23 cellular contexts compared by ENCODE assay signal in the genomic region with DNA sequence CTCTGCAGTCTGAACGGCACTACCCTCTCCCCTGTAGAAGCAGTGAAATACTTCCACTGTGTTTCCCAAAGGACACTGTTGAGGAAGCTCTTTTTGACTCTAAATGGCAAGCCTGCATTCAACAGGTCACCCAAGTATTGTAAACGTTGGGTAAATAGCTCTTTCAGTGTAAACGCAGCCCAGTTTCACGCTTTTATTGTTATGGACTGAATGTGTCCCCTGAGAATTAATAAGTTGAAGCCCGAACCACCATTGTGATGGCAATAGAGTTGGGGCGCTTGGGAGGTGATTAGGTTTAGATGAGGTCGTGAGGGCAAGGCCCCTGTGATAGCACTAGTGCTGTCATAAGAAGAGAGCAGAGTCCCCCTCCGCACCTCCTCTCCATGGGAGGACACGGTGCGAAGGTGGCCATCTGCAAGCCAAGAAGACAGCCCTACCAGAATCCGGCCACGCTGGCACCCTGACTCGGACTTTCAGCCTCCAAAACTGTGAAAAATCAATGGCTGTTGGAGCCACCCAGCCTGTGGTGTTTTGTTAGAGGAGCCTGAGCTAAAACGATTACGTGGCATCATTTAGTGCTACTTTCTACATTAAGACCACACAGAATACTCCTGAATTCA. TPM values are rescaled to one million over a fixed set of nuclear protein-coding genes. Genes with fewer than 3 reads are reported as not detected.
A peak's percentile ranks its signal among the peaks of the same experiment; 100 is the strongest.
DNase-seq lines count a peak whose midpoint lies in the region; ATAC-seq, FAIRE-seq and TF ChIP-seq lines count a peak whose summit lies in the region.
"Had no signal": no experiment of that assay in that cellular context is flagged by ENCODE, and none has a peak within 500 bp of the region (broad histone marks: within the 10 kb centered on the region; RNA-seq: fewer than 3 reads in every experiment).

No MANE protein-coding gene starts in this region.

- FAIRE-seq in HepG2 (lab: Jason Lieb, UNC) = no peak
- FAIRE-seq: D721Med, GM12891, GM18507, H54 had no signal

- H4K20me1 ChIP-seq in HepG2 (ENCODE audit: insufficient read depth, low read length) = no peaks in the 10 kb centered on the region

- peaks cover 0 to 3% (median 0%) of the 10 kb centered on the region in 4 donors for H3K27me3 ChIP-seq in esophagus muscularis mucosa
- H3K27me3 ChIP-seq in HepG2 (ENCODE audit: control insufficient read depth in 1 of 2, insufficient read depth in 2 of 2, low read length in 2 of 2) = no peaks in the 10 kb centered on the region; a peak in 1 of 5 replicates

- H3K4me3 ChIP-seq in HEK293 (ENCODE audit: low read depth, low read length) = no peak overlapping the region
- no peak overlapping the region for H3K4me3 ChIP-seq in esophagus muscularis mucosa
- peak overlapping the region; percentile 48 to 84 (median 67) for H3K4me3 ChIP-seq in HepG2 (replicated peaks in 1 of 3; ENCODE audit: insufficient read depth in 1 of 3, low read depth in 2 of 3, low read length in 3 of 3)
- H3K4me3 ChIP-seq: HAP-1 had no signal

- no peaks in the 10 kb centered on the region for H3K4me1 ChIP-seq in HEK293 (ENCODE audit: control insufficient read depth, insufficient read depth, low read length)
- H3K4me1 ChIP-seq in esophagus muscularis mucosa = no peaks in the 10 kb centered on the region
- H3K4me1 ChIP-seq in HepG2 (ENCODE audit: insufficient read depth, low read length) = peaks cover 96% of the 10 kb centered on the region
- H3K4me1 ChIP-seq: HAP-1 had no signal

- peaks cover 27% of the 10 kb centered on the region for H3K79me2 ChIP-seq in HepG2 (ENCODE audit: insufficient read depth, low read length)

- POLR2A ChIA-PET in HEK293 (lab: Yijun Ruan, JAX) (no interaction called here), HepG2 (lab: Yijun Ruan, JAX) (interaction anchor here (0.7 to 4.9 kb wide), 32 partner anchors 9 to 294 kb away, joined by 3 to 122 read pairs (median 6); a partner anchor contains a TSS)

- H3K9me3 ChIP-seq in HEK293 (ENCODE audit: control insufficient read depth, insufficient read depth, low read depth, low read length) = no peaks in the 10 kb centered on the region
- no peaks in the 10 kb centered on the region for H3K9me3 ChIP-seq in esophagus muscularis mucosa
- no peaks in the 10 kb centered on the region for H3K9me3 ChIP-seq in HepG2 (ENCODE audit: low read length)
- H3K9me3 ChIP-seq: HAP-1 had no signal

- TF ChIP-seq RAD21 in HepG2 (CRISPR knock-in tag; IDR thresholded peaks at IDR 0.05) = no peak

- H3K36me3 ChIP-seq in HEK293 (ENCODE audit: control insufficient read depth in 2 of 2, insufficient read depth in 1 of 2, low read length in 2 of 2) = no peaks in the 10 kb centered on the region
- H3K36me3 ChIP-seq in esophagus muscularis mucosa = no peaks in the 10 kb centered on the region
- H3K36me3 ChIP-seq in HepG2 (replicated peaks in 1 of 2; ENCODE audit: control insufficient read depth in 1 of 2, insufficient read depth in 2 of 2, low read length in 2 of 2) = peaks cover 6 to 7% of the 10 kb centered on the region in 2 experiments; a peak in 4 of 5 replicates
- H3K36me3 ChIP-seq: HAP-1 had no signal

- no TSS peak for BruUV-seq in HepG2 (replicated peaks; lab: Mats Ljungman, UMichigan)

- CTCF ChIA-PET in HEK293 (lab: Yijun Ruan, JAX) = no interaction called here
- CTCF ChIA-PET in HepG2 (lab: Yijun Ruan, JAX; ENCODE audit: low intra/inter-chr PET ratio, low total read pairs) = no interaction called here

- TF ChIP-seq CTCF in HEK293 (tag by site-specific recombination; IDR thresholded peaks at IDR 0.05) (no peak), esophagus muscularis mucosa (IDR thresholded peaks at IDR 0.05) (no peak), HepG2 (CRISPR knock-in tag; IDR thresholded peaks at IDR 0.05) (no peak)

- no peak for TF ChIP-seq POLR2A in esophagus muscularis mucosa (IDR thresholded peaks at IDR 0.05; ENCODE audit: low read depth)
- peak in 1 of 2 experiments; percentile 50; a peak in 2 of 4 replicates for TF ChIP-seq POLR2A in HepG2 (IDR thresholded peaks at IDR 0.05; ENCODE audit: insufficient read depth in 1 of 2, low read depth in 2 of 2, low read length in 2 of 2)

- TF ChIP-seq EP300 in esophagus muscularis mucosa (IDR thresholded peaks at IDR 0.05) (no peak), HepG2 (IDR thresholded peaks at IDR 0.05; ENCODE audit: low read depth in 2 of 2, low read length in 2 of 2) (no peak), HepG2 (CRISPR knock-in tag; IDR thresholded peaks at IDR 0.05; ENCODE audit: borderline replicate concordance) (no peak)

- H3K27ac ChIP-seq in HEK293 (ENCODE audit: extremely low read depth, low read depth, low read length) (no peak overlapping the region), esophagus muscularis mucosa (replicated peaks in 1 of 4) (no peak overlapping the region), HepG2 (ENCODE audit: extremely low read length, insufficient read depth, low read length) (peak overlapping the region; percentile 97)

- H3K4me2 ChIP-seq in HepG2 (ENCODE audit: low read depth, low read length) = peak overlapping the region; percentile 98

- intact Hi-C loops in esophagus muscularis mucosa (cut with DNase I) = no loop called here
- intact Hi-C loops in HepG2 (cut with micrococcal nuclease; ENCODE audit: unreplicated experiment) = loop anchor here (5.0 kb wide), 1 partner anchor 155 kb away; no protein-coding TSS in a partner anchor

- no peak overlapping the region for H2AFZ ChIP-seq in HepG2 (ENCODE audit: low read length)

- ATAC-seq in HepG2 (peak; percentile 24), GM18868 (IDR thresholded peaks at IDR 0.05; ENCODE audit: unreplicated experiment) (no peak)
- ATAC-seq: CD8-positive, alpha-beta T cell had no signal

- 90% methylated on average over 12 of the region's 15 CpGs for WGBS in esophagus muscularis mucosa
- 1% methylated on average over 8 of the region's 15 CpGs for WGBS in HepG2 (ENCODE audit: low lambda C conversion rate)

- in situ Hi-C loops in HepG2 (cut with HindIII; ENCODE audit: extremely low pct_ligation_motif_present, low pct_unique_long_range_greater_than_20kb) = no loop called here

- DNase-seq in esophagus muscularis mucosa (ENCODE audit: extremely low spot score) (peak; percentile 82), HepG2 (ENCODE audit: low spot score) (peak; percentile 35), germinal center (ENCODE audit: low spot score) (no peak)
- no peak for DNase-seq in activated T-cell treated with anti-CD3 and anti-CD28 coated beads, Interleukin-2, amount 50 U/mL, for 48 hours
- DNase-seq: C1 segment of cervical spinal cord; CD4-positive, CD25-positive, alpha-beta regulatory T cell; CD8-positive, alpha-beta T cell; DMS 273 treated with DMSO at 0.1 percent for 48 hours; DMS79; GF-D8; GOT3 had no signal

- H3K9ac ChIP-seq in HepG2 (ENCODE audit: insufficient read depth, low read depth, low read length) = peak overlapping the region; percentile 90

RNA-seq across cellular contexts. Expression of a gene that starts 1.1 kb away (rescaled TPM):
- total RNA-seq in esophagus muscularis mucosa = not detected
- total RNA-seq in HepG2 (2016; rRNA removed; fragmentation: Illumina TruSeq; extraction: Trizol) = 12.1 and 20.1 TPM in 2 replicates
- total RNA-seq in HepG2 (2016; cell fraction: cytosol; rRNA removed; fragmentation: Illumina TruSeq; extraction: Trizol; ENCODE audit: low read depth) = 2.9 and 3.2 TPM in 2 replicates
- total RNA-seq in HepG2 (2016; cell fraction: insoluble cytoplasmic fraction; rRNA removed; fragmentation: Illumina TruSeq; extraction: Trizol) = 12.4 and 19.4 TPM in 2 replicates
- 7.0 and 7.6 TPM in 2 replicates for total RNA-seq in HepG2 (2016; cell fraction: membrane; rRNA removed; fragmentation: Illumina TruSeq; extraction: Trizol)
- 15.9 and 21.0 TPM in 2 replicates for total RNA-seq in HepG2 (2016; cell fraction: nucleus; rRNA removed; fragmentation: Illumina TruSeq; extraction: Trizol)
- 17.3 and 20.2 TPM in 2 replicates for polyA plus RNA-seq in HepG2 (2011; rRNA removed)
- polyA plus RNA-seq in HepG2 (2011; cell fraction: cytosol; rRNA removed) = 11.5 and 15.3 TPM in 2 replicates
- 5.4 and 6.4 TPM in 2 replicates for polyA plus RNA-seq in HepG2 (2011; cell fraction: nucleus; rRNA removed)
- 14.6 and 20.7 TPM in 2 replicates for polyA plus RNA-seq in HepG2 (2012)
- 1.4 and 1.5 TPM in 2 replicates for polyA plus RNA-seq in HepG2 (2016; cell fraction: cytosol; fragmentation: Illumina TruSeq; extraction: Trizol; ENCODE audit: low read depth)
- 9.7 and 11.2 TPM in 2 replicates for polyA plus RNA-seq in HepG2 (2016; cell fraction: insoluble cytoplasmic fraction; fragmentation: Illumina TruSeq; extraction: Trizol; ENCODE audit: low read depth)
- polyA plus RNA-seq in HepG2 (2016; cell fraction: membrane; fragmentation: Illumina TruSeq; extraction: Trizol; ENCODE audit: low read depth) = 3.7 and 4.1 TPM in 2 replicates
- 22.0 and 24.2 TPM in 2 replicates for polyA plus RNA-seq in HepG2 (2016; cell fraction: nucleus; fragmentation: Illumina TruSeq; extraction: Trizol; ENCODE audit: insufficient read depth, low read depth)
- 26.7 TPM in 1 of 2 replicates, not detected in the other for polyA minus RNA-seq in HepG2 (2011; rRNA and poly(A)+ RNA removed; ENCODE audit: low replicate concordance)
- polyA minus RNA-seq in HepG2 (2011; cell fraction: cytosol; rRNA and poly(A)+ RNA removed) = 15.7 and 16.5 TPM in 2 replicates
- polyA minus RNA-seq in HepG2 (2011; cell fraction: nucleus; rRNA and poly(A)+ RNA removed) = 13.5 and 16.3 TPM in 2 replicates
- total RNA-seq: A172; A673; CD4-positive, CD25-positive, alpha-beta regulatory T cell; CD8-positive, alpha-beta T cell; Daoy; G401 had no signal
- polyA plus RNA-seq: BJ; CD4-positive, CD25-positive, alpha-beta regulatory T cell had no signal

RNA-seq across cellular contexts. Expression of a gene that starts 31.1 kb away (rescaled TPM):
- total RNA-seq in esophagus muscularis mucosa (not detected), HepG2 (2016; rRNA removed; fragmentation: Illumina TruSeq; extraction: Trizol) (144 and 260 TPM in 2 replicates)
- total RNA-seq in HepG2 (2016; cell fraction: cytosol; rRNA removed; fragmentation: Illumina TruSeq; extraction: Trizol; ENCODE audit: low read depth) = 46.5 and 59.8 TPM in 2 replicates
- 147 and 255 TPM in 2 replicates for total RNA-seq in HepG2 (2016; cell fraction: insoluble cytoplasmic fraction; rRNA removed; fragmentation: Illumina TruSeq; extraction: Trizol)
- total RNA-seq in HepG2 (2016; cell fraction: membrane; rRNA removed; fragmentation: Illumina TruSeq; extraction: Trizol) = 72.4 and 91.0 TPM in 2 replicates
- total RNA-seq in HepG2 (2016; cell fraction: nucleus; rRNA removed; fragmentation: Illumina TruSeq; extraction: Trizol) = 209 and 232 TPM in 2 replicates
- polyA plus RNA-seq in HepG2 (2011; rRNA removed) = 333 and 391 TPM in 2 replicates
- polyA plus RNA-seq in HepG2 (2011; cell fraction: cytosol; rRNA removed) = 334 and 367 TPM in 2 replicates
- 148 and 149 TPM in 2 replicates for polyA plus RNA-seq in HepG2 (2011; cell fraction: nucleus; rRNA removed)
- polyA plus RNA-seq in HepG2 (2012) = 165 and 183 TPM in 2 replicates
- polyA plus RNA-seq in HepG2 (2016; cell fraction: cytosol; fragmentation: Illumina TruSeq; extraction: Trizol; ENCODE audit: low read depth) = 50.8 and 68.1 TPM in 2 replicates
- polyA plus RNA-seq in HepG2 (2016; cell fraction: insoluble cytoplasmic fraction; fragmentation: Illumina TruSeq; extraction: Trizol; ENCODE audit: low read depth) = 148 and 161 TPM in 2 replicates
- polyA plus RNA-seq in HepG2 (2016; cell fraction: membrane; fragmentation: Illumina TruSeq; extraction: Trizol; ENCODE audit: low read depth) = 59.5 and 79.3 TPM in 2 replicates
- polyA plus RNA-seq in HepG2 (2016; cell fraction: nucleus; fragmentation: Illumina TruSeq; extraction: Trizol; ENCODE audit: insufficient read depth, low read depth) = 298 and 309 TPM in 2 replicates
- polyA minus RNA-seq in HepG2 (2011; rRNA and poly(A)+ RNA removed; ENCODE audit: low replicate concordance) = 295 TPM in 1 of 2 replicates, not detected in the other
- polyA minus RNA-seq in HepG2 (2011; cell fraction: cytosol; rRNA and poly(A)+ RNA removed) = 62.1 and 78.1 TPM in 2 replicates
- polyA minus RNA-seq in HepG2 (2011; cell fraction: nucleus; rRNA and poly(A)+ RNA removed) = 54.3 and 66.5 TPM in 2 replicates
- total RNA-seq: A172; A673; CD4-positive, CD25-positive, alpha-beta regulatory T cell; CD8-positive, alpha-beta T cell; G401 had no signal
- polyA plus RNA-seq: BJ; CD4-positive, CD25-positive, alpha-beta regulatory T cell had no signal

Comparison
In these comparisons a context has a peak if more than half of its experiments do, and no peak if none do; other contexts are left out.
1. H3K4me3 ChIP-seq: peak in HepG2 (3 of 3); none in HEK293 (single experiment) and esophagus muscularis mucosa (0 of 4).
2. DNase-seq: peak in esophagus muscularis mucosa (single experiment) and HepG2 (single experiment); none in germinal center (single experiment) and activated T-cell treated with anti-CD3 and anti-CD28 coated beads, Interleukin-2, amount 50 U/mL, for 48 hours (0 of 2).
3. RNA of a gene that starts 31.1 kb away (total RNA-seq): 46.5 to 260 TPM in HepG2; not detected in esophagus muscularis mucosa; every median in the first group is over 10 times any median in the second.